Comparison of ENCODE assay signal across 1 cellular context in the genomic region with DNA sequence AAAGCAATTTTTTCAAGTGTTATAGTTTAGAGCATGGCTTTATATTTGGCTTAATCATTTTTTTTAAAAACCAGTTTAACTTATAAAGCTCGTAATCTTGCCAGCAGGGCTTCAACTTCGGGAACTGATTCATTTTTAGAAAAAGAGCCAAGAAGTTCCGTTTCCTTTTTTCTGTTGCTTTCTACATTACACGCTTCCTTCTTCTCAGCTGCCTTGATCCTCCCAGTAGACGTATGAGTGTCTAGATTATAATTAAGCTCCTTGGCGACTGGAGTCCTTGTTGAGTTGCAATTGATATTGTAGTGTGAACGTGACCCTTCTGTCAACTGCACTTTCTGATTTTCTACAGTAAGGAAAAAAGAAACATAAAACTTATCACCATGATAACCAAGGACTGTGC.
TF ChIP-seq lines count a peak whose summit lies in the region.

No MANE protein-coding gene starts in this region.

TF ChIP-seq in HepG2, 621 proteins besides CTCF, POLR2A, EP300 and RAD21 (continued from another document):
- TF ChIP-seq ZXDC (CRISPR knock-in tag; IDR thresholded peaks at IDR 0.05) (no peak), ZBTB7B (CRISPR knock-in tag; IDR thresholded peaks at IDR 0.05) (no peak), FOXP1 (IDR thresholded peaks at IDR 0.05) (no peak), FOXP1 (CRISPR knock-in tag; IDR thresholded peaks at IDR 0.05) (no peak), NFAT5 (CRISPR knock-in tag; IDR thresholded peaks at IDR 0.05) (no peak), ZNF124 (CRISPR knock-in tag; IDR thresholded peaks at IDR 0.05) (no peak), ZNF350 (CRISPR knock-in tag; IDR thresholded peaks at IDR 0.05; ENCODE audit: borderline replicate concordance, low read depth) (no peak)
